In genomic region chr2:11713815-11714214, GRCh38 we compare ENCODE assay signal across 1 cellular context.
TF ChIP-seq lines count a peak whose summit lies in the region.

No MANE protein-coding gene starts in this region.

TF ChIP-seq in K562, 482 proteins besides CTCF, POLR2A, EP300 and RAD21:
- peak; percentile 20 for TF ChIP-seq RBM25 (IDR thresholded peaks at IDR 0.05; ENCODE audit: low read depth, low read length, severe bottlenecking)
- TF ChIP-seq CBFA2T2 (conservative IDR thresholded peaks at IDR 0.05), result peak; percentile 43; the same call in 1 of the 2 replicates
- TF ChIP-seq TAL1 (IDR thresholded peaks at IDR 0.05), result peak; percentile 7; the same call in 1 of the 2 replicates
- TF ChIP-seq, protein P1, sequence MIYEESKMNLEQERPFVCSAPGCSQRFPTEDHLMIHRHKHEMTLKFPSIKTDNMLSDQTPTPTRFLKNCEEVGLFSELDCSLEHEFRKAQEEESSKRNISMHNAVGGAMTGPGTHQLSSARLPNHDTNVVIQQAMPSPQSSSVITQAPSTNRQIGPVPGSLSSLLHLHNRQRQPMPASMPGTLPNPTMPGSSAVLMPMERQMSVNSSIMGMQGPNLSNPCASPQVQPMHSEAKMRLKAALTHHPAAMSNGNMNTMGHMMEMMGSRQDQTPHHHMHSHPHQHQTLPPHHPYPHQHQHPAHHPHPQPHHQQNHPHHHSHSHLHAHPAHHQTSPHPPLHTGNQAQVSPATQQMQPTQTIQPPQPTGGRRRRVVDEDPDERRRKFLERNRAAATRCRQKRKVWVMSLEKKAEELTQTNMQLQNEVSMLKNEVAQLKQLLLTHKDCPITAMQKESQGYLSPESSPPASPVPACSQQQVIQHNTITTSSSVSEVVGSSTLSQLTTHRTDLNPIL (CRISPR knock-in tag; IDR thresholded peaks at IDR 0.05), result no peak
- peak; percentile 48; the same call in 1 of the 2 replicates for TF ChIP-seq RFX1 (IDR thresholded peaks at IDR 0.05)
- TF ChIP-seq GATA2 (CRISPR knock-in tag; IDR thresholded peaks at IDR 0.05), result peak; percentile 84
- TF ChIP-seq CREB1 (IDR thresholded peaks at IDR 0.05), result no peak
- no peak for TF ChIP-seq CREB1 (CRISPR knock-in tag; IDR thresholded peaks at IDR 0.05)
- peak; percentile 20 for TF ChIP-seq CCNT2 (IDR thresholded peaks at IDR 0.05; ENCODE audit: borderline replicate concordance, extremely low read depth, insufficient read length, low read depth, low read length)
- peak; percentile 64; the same call in 1 of the 2 replicates for TF ChIP-seq CTBP1 (IDR thresholded peaks at IDR 0.05; ENCODE audit: borderline replicate concordance)
- no peak for TF ChIP-seq EZH2 (IDR thresholded peaks at IDR 0.05; ENCODE audit: borderline replicate concordance, low read depth, low read length)
- 0 out of 4 replicates have a peak, but pooled peaks of 1 of the 2 experiments have one; percentile 29 for TF ChIP-seq RCOR1 (IDR thresholded peaks at IDR 0.05; ENCODE audit: borderline replicate concordance in 1 of 2, low read depth in 2 of 2, low read length in 2 of 2)
- peak; percentile 23; the same call in 1 of the 2 replicates for TF ChIP-seq ARID1B (IDR thresholded peaks at IDR 0.05)
- peak; percentile 77 for TF ChIP-seq ZFP36 (IDR thresholded peaks at IDR 0.05; ENCODE audit: low read depth, low read length, partially characterized antibody)
- peak; percentile 72 for TF ChIP-seq CBFA2T3 (IDR thresholded peaks at IDR 0.05)
- TF ChIP-seq TCF3 (CRISPR knock-in tag; IDR thresholded peaks at IDR 0.05), result peak; percentile 75
- no peak for TF ChIP-seq KLF10 (CRISPR knock-in tag; IDR thresholded peaks at IDR 0.05)
- TF ChIP-seq KDM1A (IDR thresholded peaks at IDR 0.05), result peak in 1 of 2 experiments; percentile 55; a peak in 1 of 4 replicates
- TF ChIP-seq TEAD4 (IDR thresholded peaks at IDR 0.05; ENCODE audit: low read length), result peak; percentile 51
- no peak for TF ChIP-seq TEAD4 (CRISPR knock-in tag; IDR thresholded peaks at IDR 0.05; ENCODE audit: borderline replicate concordance)
- TF ChIP-seq ETV5 (CRISPR knock-in tag; IDR thresholded peaks at IDR 0.05; ENCODE audit: low read depth), result peak; percentile 55; the same call in 1 of the 2 replicates
